ENCODE assay signal across 22 cellular contexts in genomic region chr11:65680192-65680743, GRCh38.
"Had no signal": no experiment of that assay in that cellular context is flagged by ENCODE, and none has a peak within 500 bp of the region (broad histone marks: within the 10 kb centered on the region; RNA-seq: fewer than 3 reads in every experiment).

No MANE protein-coding gene starts in this region.

- H3K27ac Mint-ChIP-seq: IgD-negative memory B cell had no signal

- DNase-seq: Karpas-422, KG1, MG63, NCI-H1092 treated with DMSO at 0.1 percent for 48 hours, NCI-H1436, NCI-H187, NCI-H2029, NCI-H2081 treated with DMSO at 0.1 percent for 48 hours, NCI-H2171, NCI-H226, NCI-H446, NCI-H510A, NCI-H524 treated with DMSO at 0.1 percent for 48 hours, NCI-H69, NCI-H774, Right ventricle myocardium superior, RPMI8226, SIG-M5 had no signal

- H3K9me3 Mint-ChIP-seq: IgD-negative memory B cell had no signal

- H3K27ac ChIP-seq: SJSA1, SK-N-MC had no signal

- H3K4me1 ChIP-seq: SJSA1 had no signal

- H3K36me3 ChIP-seq: MG63, SJSA1 had no signal

- H3K4me3 Mint-ChIP-seq: IgD-negative memory B cell had no signal

- H3K9me3 ChIP-seq: MG63, SJSA1 had no signal

- H3K4me3 ChIP-seq: MG63, SJSA1, SK-N-MC had no signal

- FAIRE-seq: RCC 7860 had no signal
